Comparison of ENCODE assay signal across 8 cellular contexts in the genomic region with DNA sequence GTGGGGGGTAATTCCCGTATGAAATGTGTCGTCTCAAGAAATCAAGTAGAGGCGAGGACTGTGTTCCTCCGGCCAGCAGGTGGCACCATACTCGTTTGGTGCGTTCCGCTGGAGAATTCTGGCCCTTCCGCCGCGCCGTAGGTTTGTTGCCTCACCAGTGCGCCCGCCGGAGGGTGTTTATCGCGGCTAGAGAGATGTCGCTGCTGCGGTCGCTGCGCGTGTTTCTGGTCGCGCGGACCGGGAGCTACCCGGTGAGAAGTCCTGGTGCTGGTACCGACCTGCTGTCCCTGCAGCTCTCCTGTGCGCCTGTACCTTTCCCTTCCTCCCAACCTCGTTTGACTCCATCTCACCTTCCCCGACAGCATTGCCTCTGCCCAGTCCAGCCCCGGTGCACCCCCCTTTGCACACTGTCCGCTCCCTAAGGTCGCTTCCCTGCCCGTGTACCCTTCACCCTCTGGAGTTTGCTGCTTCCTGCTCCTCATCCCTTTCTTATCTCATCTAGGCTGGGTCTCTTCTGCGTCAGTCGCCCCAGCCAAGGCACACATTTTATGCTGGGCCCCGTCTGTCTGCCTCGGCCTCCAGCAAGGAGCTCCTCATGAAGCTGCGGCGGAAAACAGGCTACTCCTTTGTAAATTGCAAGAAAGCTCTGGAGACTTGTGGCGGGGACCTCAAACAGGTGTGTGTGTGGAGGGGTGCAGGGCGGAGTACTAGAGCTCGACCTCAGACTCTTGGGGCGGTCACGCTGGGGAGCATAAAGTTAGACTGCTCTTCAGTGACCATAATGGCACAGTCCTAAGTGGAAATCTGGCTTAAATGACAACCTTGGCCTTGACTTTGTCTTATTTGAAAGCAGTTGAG. TPM values are rescaled to one million over a fixed set of nuclear protein-coding genes. Genes with fewer than 3 reads are reported as not detected.
A peak's percentile ranks its signal among the peaks of the same experiment; 100 is the strongest.
DNase-seq lines count a peak whose midpoint lies in the region; TF ChIP-seq lines count a peak whose summit lies in the region.

Gene TSFM, plus strand, starts transcription at position 180 of the 858 bp plus-strand sequence. Its CDS starts 15 bp downstream, at position 195.

- H3K27me3 ChIP-seq in neural cell (ENCODE audit: insufficient read depth, low read depth, low read length): no peaks in the 10 kb centered on the region
- no peaks in the 10 kb centered on the region for H3K27me3 ChIP-seq in stomach

- CTCF ChIA-PET in RWPE1 (lab: Yijun Ruan, JAX): interaction anchor here (0.6 to 1.2 kb wide), 11 partner anchors 10 to 1692 kb away, joined by 3 to 9 read pairs (median 4); partner anchors contain the start of genes AVIL, CTDSP2 and CYP27B1

- DNase-seq in H4 (ENCODE audit: low spot score) (peak; percentile 89), LNCaP clone FGC (ENCODE audit: low read depth) (peak; percentile 84), RWPE1 (ENCODE audit: low spot score) (peak; percentile 69), fibroblast of the aortic adventitia (ENCODE audit: low read depth) (peak; percentile 95), stomach (peak; percentile 96)
- DNase-seq in activated T-helper 9 cell treated with anti-CD3 and anti-CD28 coated beads, Interleukin-2, amount 50 U/mL, for 16 hours (ENCODE audit: low read depth): peak; percentile 96

- TF ChIP-seq POLR2A in stomach (IDR thresholded peaks at IDR 0.05): peak in 1 of 4 donors; percentile 5

- no peaks in the 10 kb centered on the region for H3K4me1 ChIP-seq in ES-I3 (ENCODE audit: insufficient read depth, low read length)
- peaks cover 8 to 32% (median 20%) of the 10 kb centered on the region in 4 donors for H3K4me1 ChIP-seq in stomach

- no peaks in the 10 kb centered on the region for H4K20me1 ChIP-seq in neural cell (ENCODE audit: insufficient read depth)

- H3K4me2 ChIP-seq in neural cell (ENCODE audit: low read length): peak within 1 kb of the TSS; percentile 96

- no peaks in the 10 kb centered on the region for H3K9me3 ChIP-seq in ES-I3 (ENCODE audit: control insufficient read depth, insufficient read depth, low read length)
- H3K9me3 ChIP-seq in neural cell (ENCODE audit: low read length): no peaks in the 10 kb centered on the region
- no peaks in the 10 kb centered on the region for H3K9me3 ChIP-seq in stomach

- peaks cover 11% of the 10 kb centered on the region for H3K36me3 ChIP-seq in ES-I3 (ENCODE audit: insufficient read depth, low read length)
- no peaks in the 10 kb centered on the region for H3K36me3 ChIP-seq in neural cell (ENCODE audit: insufficient read depth, low read length)
- H3K36me3 ChIP-seq in stomach: peaks cover 15 to 42% (median 40%) of the 10 kb centered on the region in 4 donors

- H3K27ac ChIP-seq in RWPE1: peak within 1 kb of the TSS; percentile 60
- peak within 1 kb of the TSS; percentile 6 for H3K27ac ChIP-seq in neural cell (ENCODE audit: low read length)
- peak within 1 kb of the TSS; percentile 43 to 85 (median 77) for H3K27ac ChIP-seq in stomach

- peak; percentile 66 for TF ChIP-seq RAD21 in neural cell (conservative IDR thresholded peaks at IDR 0.05)

- peak; percentile 56 for TF ChIP-seq EP300 in neural cell (conservative IDR thresholded peaks at IDR 0.05; ENCODE audit: poor library complexity, severe bottlenecking)
- TF ChIP-seq EP300 in stomach (IDR thresholded peaks at IDR 0.05): peak; percentile 36

- H3K9me2 ChIP-seq in neural cell (ENCODE audit: insufficient read depth, low read length): no peaks in the 10 kb centered on the region

- peak; percentile 99 for TF ChIP-seq CTCF in LNCaP clone FGC (IDR thresholded peaks at IDR 0.05; ENCODE audit: control insufficient read depth, extremely low read depth, insufficient read depth)
- TF ChIP-seq CTCF in RWPE1 (conservative IDR thresholded peaks at IDR 0.05; ENCODE audit: low read depth): peak; percentile 89
- TF ChIP-seq CTCF in fibroblast of the aortic adventitia (IDR thresholded peaks at IDR 0.05; ENCODE audit: insufficient read depth, low read length): peak; percentile 83
- peak; percentile 96 for TF ChIP-seq CTCF in neural cell (IDR thresholded peaks at IDR 0.05; ENCODE audit: poor library complexity, severe bottlenecking)
- peak in 6 of 7 experiments; percentile 86 to 99 (median 90) for TF ChIP-seq CTCF in stomach (IDR thresholded peaks at IDR 0.05)

- 0 to 1% (median 1%) methylated on average over 41 to 45 of the region's 45 CpGs for WGBS in stomach, 5 donors

- peak within 1 kb of the TSS; percentile 54 for H2AFZ ChIP-seq in neural cell (ENCODE audit: low read depth, low read length)

- H3K79me2 ChIP-seq in neural cell (replicated peaks; ENCODE audit: insufficient read depth, low read length): peaks cover 10% of the 10 kb centered on the region

- H3K4me3 ChIP-seq in LNCaP clone FGC (ENCODE audit: low read depth, low read length): peak within 1 kb of the TSS; percentile 83
- peak within 1 kb of the TSS; percentile 100 for H3K4me3 ChIP-seq in fibroblast of the aortic adventitia (ENCODE audit: low read depth, low read length)
- peak within 1 kb of the TSS; percentile 80 for H3K4me3 ChIP-seq in neural cell (ENCODE audit: low read length)
- peak within 1 kb of the TSS; percentile 76 to 99 (median 96) for H3K4me3 ChIP-seq in stomach

- intact Hi-C loops in stomach (cut with DNase I; ENCODE audit: low total_unique reads): no loop called here

- H3F3A ChIP-seq in neural cell (ENCODE audit: insufficient read depth, low read length, poor library complexity, severe bottlenecking): no peaks in the 10 kb centered on the region

- POLR2A ChIA-PET in RWPE1 (lab: Yijun Ruan, JAX; ENCODE audit: low non-redundant PET): interaction anchor here (0.6 kb wide), 1 partner anchor 63 kb away, joined by 4 read pairs; no protein-coding TSS in a partner anchor

- H3K9ac ChIP-seq in ES-I3 (ENCODE audit: low read depth, low read length) (peak within 1 kb of the TSS; percentile 67), neural cell (ENCODE audit: low read length) (peak within 1 kb of the TSS; percentile 72)

TF ChIP-seq in neural cell, 6 proteins besides CTCF, POLR2A, EP300 and RAD21:
- no peak for TF ChIP-seq EZH2 (IDR thresholded peaks at IDR 0.05; ENCODE audit: borderline replicate concordance, insufficient read depth, low read length, poor library complexity, severe bottlenecking)
- TF ChIP-seq MXI1 (conservative IDR thresholded peaks at IDR 0.05; ENCODE audit: poor library complexity, severe bottlenecking): peak; percentile 95
- TF ChIP-seq TAF1 (IDR thresholded peaks at IDR 0.05; ENCODE audit: low read depth): peak; percentile 58
- peak; percentile 68 for TF ChIP-seq REST (IDR thresholded peaks at IDR 0.05; ENCODE audit: borderline replicate concordance)
- TF ChIP-seq POLR2AphosphoS5 (IDR thresholded peaks at IDR 0.05): peak; percentile 84
- TF ChIP-seq SMC3 (conservative IDR thresholded peaks at IDR 0.05; ENCODE audit: poor library complexity): peak; percentile 81

RNA-seq across cellular contexts. Expression of gene TSFM, which starts in this region (rescaled TPM):
- total RNA-seq in H4 (2014; rRNA removed; shearing (Covaris generic)): 41.3 and 58.6 TPM in 2 replicates
- 16.2 and 19.9 TPM in 2 replicates for total RNA-seq in fibroblast of the aortic adventitia (ENCODE audit: low replicate concordance)
- polyA plus RNA-seq in neural cell: 30.2 and 37.8 TPM in 2 replicates
- 26.4 and 29.2 TPM in 2 replicates for polyA minus RNA-seq in neural cell
- total RNA-seq in stomach: 10 to 100 TPM in 2 of 5 donors, 1 to 10 TPM in 3; 2.3 to 13.8 (median 8.0) TPM
- polyA plus RNA-seq in stomach: 10 to 100 TPM; 32.0 to 39.3 (median 37.0) TPM

Comparison
In these comparisons a context has a peak if more than half of its experiments do, and no peak if none do; other contexts are left out.
1. Peak in every context shown above with its lines: DNase-seq, H3K4me3 ChIP-seq and H3K27ac ChIP-seq.
2. H3K27ac ChIP-seq: peak in every context shown above with its lines; median percentile 77 in stomach; 60 in RWPE1; 6 in neural cell.